24 cellular contexts compared by ENCODE assay signal in genomic region chr15:65969865-65970832, GRCh38.
"Had no signal": no experiment of that assay in that cellular context is flagged by ENCODE, and none has a peak within 500 bp of the region (broad histone marks: within the 10 kb centered on the region; RNA-seq: fewer than 3 reads in every experiment).

No MANE protein-coding gene starts in this region.

- H3K36me3 Mint-ChIP-seq: activated naive CD4-positive, alpha-beta T cell treated with anti-CD3 and anti-CD28 coated beads, Interleukin-2, amount 50 U/mL, for 24 hours; natural killer cell treated with Interleukin-12 subunit alpha and Interleukin-12 subunit beta and Interleukin-15 and Interleukin-18, amount 100 ng/mL, for 72 hours had no signal

- ATAC-seq: activated naive CD8-positive, alpha-beta T cell treated with anti-CD3 and anti-CD28 coated beads, Interleukin-2, amount 50 U/mL, for 24 hours; gastroesophageal sphincter; mucosa of descending colon; natural killer cell treated with Interleukin-12 subunit alpha and Interleukin-12 subunit beta and Interleukin-15 and Interleukin-18, amount 100 ng/mL, for 72 hours had no signal

- H3K27me3 ChIP-seq: cardiac muscle cell, right atrium auricular region had no signal

- H3K4me3 Mint-ChIP-seq: activated naive CD4-positive, alpha-beta T cell treated with anti-CD3 and anti-CD28 coated beads, Interleukin-2, amount 50 U/mL, for 24 hours; activated naive CD8-positive, alpha-beta T cell treated with anti-CD3 and anti-CD28 coated beads, Interleukin-2, amount 50 U/mL, for 24 hours; activated T-cell treated with anti-CD3 and anti-CD28 coated beads, Interleukin-2, amount 50 U/mL, for 24 hours; natural killer cell treated with Interleukin-12 subunit alpha and Interleukin-12 subunit beta and Interleukin-15 and Interleukin-18, amount 100 ng/mL, for 72 hours had no signal

- H3K4me1 Mint-ChIP-seq: activated naive CD4-positive, alpha-beta T cell treated with anti-CD3 and anti-CD28 coated beads, Interleukin-2, amount 50 U/mL, for 24 hours; activated naive CD8-positive, alpha-beta T cell treated with anti-CD3 and anti-CD28 coated beads, Interleukin-2, amount 50 U/mL, for 24 hours had no signal

- H3K4me2 ChIP-seq: hepatocyte, smooth muscle cell had no signal

- DNase-seq: activated CD4-positive, alpha-beta T cell treated with anti-CD3 and anti-CD28 coated beads for 4 hours; activated CD4-positive, alpha-beta T cell treated with anti-CD3 and anti-CD28 coated beads, Interleukin-2, amount 50 U/mL, for 48 hours; activated CD8-positive, alpha-beta memory T cell treated with anti-CD3 and anti-CD28 coated beads, Interleukin-2, amount 50 U/mL, for 4 hours; activated gamma-delta T cell; activated naive CD8-positive, alpha-beta T cell treated with anti-CD3 and anti-CD28 coated beads, Interleukin-2, amount 50 U/mL, for 24 hours; activated T-cell treated with anti-CD3 and anti-CD28 coated beads, Interleukin-2, amount 50 U/mL, for 24 hours; amygdala; islet precursor cell; left ventricle myocardium inferior; mucosa of descending colon; stimulated activated CD4-positive, alpha-beta T cell treated with anti-CD3 and anti-CD28 coated beads, Interleukin-15, amount 100 ng/mL, for 24 hours; stimulated activated CD4-positive, alpha-beta T cell treated with anti-CD3 and anti-CD28 coated beads, Interleukin-2, amount 100 ng/mL, for 24 hours; stimulated activated naive CD4-positive, alpha-beta T cell; tibial artery had no signal

- H3K27ac ChIP-seq: cardiac muscle cell, gastroesophageal sphincter, hepatocyte, left ventricle myocardium inferior, right atrium auricular region, suprapubic skin, tibial artery, VCaP had no signal

- H2AFZ ChIP-seq: hepatocyte had no signal

- H3K4me3 ChIP-seq: cardiac muscle cell, gastroesophageal sphincter, hepatocyte, left ventricle myocardium inferior, lung, mucosa of descending colon, right atrium auricular region, smooth muscle cell, suprapubic skin, tibial artery had no signal

- H3K9me3 ChIP-seq: gastroesophageal sphincter, left ventricle myocardium inferior, mucosa of descending colon, right atrium auricular region, suprapubic skin, tibial artery had no signal

- H3K27ac Mint-ChIP-seq: activated naive CD4-positive, alpha-beta T cell treated with anti-CD3 and anti-CD28 coated beads, Interleukin-2, amount 50 U/mL, for 24 hours; activated naive CD8-positive, alpha-beta T cell treated with anti-CD3 and anti-CD28 coated beads, Interleukin-2, amount 50 U/mL, for 24 hours; activated T-cell treated with anti-CD3 and anti-CD28 coated beads, Interleukin-2, amount 50 U/mL, for 24 hours; natural killer cell treated with Interleukin-12 subunit alpha and Interleukin-12 subunit beta and Interleukin-15 and Interleukin-18, amount 100 ng/mL, for 72 hours had no signal

- H3K36me3 ChIP-seq: cardiac muscle cell, gastroesophageal sphincter, left ventricle myocardium inferior, right atrium auricular region, suprapubic skin, tibial artery had no signal

- H3K9me3 Mint-ChIP-seq: activated naive CD4-positive, alpha-beta T cell treated with anti-CD3 and anti-CD28 coated beads, Interleukin-2, amount 50 U/mL, for 24 hours; activated naive CD8-positive, alpha-beta T cell treated with anti-CD3 and anti-CD28 coated beads, Interleukin-2, amount 50 U/mL, for 24 hours; activated T-cell treated with anti-CD3 and anti-CD28 coated beads, Interleukin-2, amount 50 U/mL, for 24 hours; natural killer cell treated with Interleukin-12 subunit alpha and Interleukin-12 subunit beta and Interleukin-15 and Interleukin-18, amount 100 ng/mL, for 72 hours had no signal

- H3K79me2 ChIP-seq: hepatocyte had no signal

- H3K4me1 ChIP-seq: gastroesophageal sphincter, left ventricle myocardium inferior, right atrium auricular region, suprapubic skin, tibial artery had no signal
